1 cellular context compared by ENCODE assay signal in genomic region chr9:21974542-21975409, GRCh38.
TF ChIP-seq lines count a peak whose summit lies in the region.

No MANE protein-coding gene starts in this region.

TF ChIP-seq in HepG2, 621 proteins besides CTCF, POLR2A, EP300 and RAD21 (continued from another document and continues in another):
- TF ChIP-seq ZNF609 (CRISPR knock-in tag; IDR thresholded peaks at IDR 0.05; ENCODE audit: borderline replicate concordance) = no peak
- TF ChIP-seq ZNF883 (CRISPR knock-in tag; IDR thresholded peaks at IDR 0.05; ENCODE audit: not compliant biosample characterization) = peak; percentile 38
- TF ChIP-seq FOXK1 (CRISPR knock-in tag; IDR thresholded peaks at IDR 0.05; ENCODE audit: borderline replicate concordance, low read depth) = no peak
- TF ChIP-seq HIVEP1 (CRISPR knock-in tag; IDR thresholded peaks at IDR 0.05) = no peak
- no peak for TF ChIP-seq HNF4A (CRISPR knock-in tag; IDR thresholded peaks at IDR 0.05)
- no peak for TF ChIP-seq ARNTL (CRISPR knock-in tag; IDR thresholded peaks at IDR 0.05)
- TF ChIP-seq ATF2 (CRISPR knock-in tag; IDR thresholded peaks at IDR 0.05) = no peak
- no peak for TF ChIP-seq ZNF614 (CRISPR knock-in tag; IDR thresholded peaks at IDR 0.05; ENCODE audit: borderline replicate concordance)
- TF ChIP-seq HMG20A (CRISPR knock-in tag; IDR thresholded peaks at IDR 0.05; ENCODE audit: borderline replicate concordance) = no peak
- no peak for TF ChIP-seq FOSL1 (CRISPR knock-in tag; IDR thresholded peaks at IDR 0.05; ENCODE audit: borderline replicate concordance)
- no peak for TF ChIP-seq ZNF431 (CRISPR knock-in tag; IDR thresholded peaks at IDR 0.05; ENCODE audit: borderline replicate concordance, low read depth)
- no peak for TF ChIP-seq PRPF4 (IDR thresholded peaks at IDR 0.05; ENCODE audit: low read depth, low read length, poor library complexity, severe bottlenecking)
- TF ChIP-seq ZNF547 (CRISPR knock-in tag; IDR thresholded peaks at IDR 0.05) = peak; percentile 61
- no peak for TF ChIP-seq ZKSCAN8 (CRISPR knock-in tag; IDR thresholded peaks at IDR 0.05; ENCODE audit: borderline replicate concordance)
- no peak for TF ChIP-seq ZNF616 (CRISPR knock-in tag; IDR thresholded peaks at IDR 0.05; ENCODE audit: low read depth)
- 0 out of 2 replicates have a peak, but pooled peaks have one; percentile 42 for TF ChIP-seq ZNF564 (CRISPR knock-in tag; IDR thresholded peaks at IDR 0.05)
- TF ChIP-seq SP4 (CRISPR knock-in tag; IDR thresholded peaks at IDR 0.05) = 0 out of 2 replicates have a peak, but pooled peaks have one; percentile 28
- 0 out of 2 replicates have a peak, but pooled peaks have one; percentile 28 for TF ChIP-seq ZBTB46 (CRISPR knock-in tag; IDR thresholded peaks at IDR 0.05; ENCODE audit: borderline replicate concordance)
- no peak for TF ChIP-seq AHR (CRISPR knock-in tag; IDR thresholded peaks at IDR 0.05)
- TF ChIP-seq CHCHD3 (CRISPR knock-in tag; IDR thresholded peaks at IDR 0.05) = no peak
- TF ChIP-seq ZXDC (CRISPR knock-in tag; IDR thresholded peaks at IDR 0.05) = no peak
- TF ChIP-seq ZNF101 (CRISPR knock-in tag; IDR thresholded peaks at IDR 0.05; ENCODE audit: borderline replicate concordance, low read depth) = no peak
- TF ChIP-seq TEF (CRISPR knock-in tag; IDR thresholded peaks at IDR 0.05) = no peak
- TF ChIP-seq MED1 (CRISPR knock-in tag; IDR thresholded peaks at IDR 0.05) = no peak
- TF ChIP-seq ZFX (CRISPR knock-in tag; IDR thresholded peaks at IDR 0.05; ENCODE audit: low read depth) = no peak
- no peak for TF ChIP-seq CBX2 (IDR thresholded peaks at IDR 0.05; ENCODE audit: low read depth, low read length)
- 0 out of 2 replicates have a peak, but pooled peaks have one; percentile 8 for TF ChIP-seq CBX2 (CRISPR knock-in tag; IDR thresholded peaks at IDR 0.05; ENCODE audit: low read depth)
- TF ChIP-seq ZFP90 (CRISPR knock-in tag; IDR thresholded peaks at IDR 0.05; ENCODE audit: borderline replicate concordance) = no peak
- no peak for TF ChIP-seq KLF6 (CRISPR knock-in tag; IDR thresholded peaks at IDR 0.05)
- no peak for TF ChIP-seq HOMEZ (CRISPR knock-in tag; IDR thresholded peaks at IDR 0.05; ENCODE audit: low read depth)
- peak; percentile 54; the same call in 1 of the 2 replicates for TF ChIP-seq KDM2A (CRISPR knock-in tag; IDR thresholded peaks at IDR 0.05; ENCODE audit: borderline replicate concordance, low read depth)
- no peak for TF ChIP-seq ETS1 (CRISPR knock-in tag; IDR thresholded peaks at IDR 0.05)
- no peak; the same call in 1 of the 2 replicates for TF ChIP-seq ATF7-NPFF (CRISPR knock-in tag; IDR thresholded peaks at IDR 0.05; ENCODE audit: low read depth)
- TF ChIP-seq BCLAF1 (IDR thresholded peaks at IDR 0.05) = no peak
- TF ChIP-seq UBTF (CRISPR knock-in tag; IDR thresholded peaks at IDR 0.05) = peak; percentile 79
- TF ChIP-seq NFATC3 (CRISPR knock-in tag; IDR thresholded peaks at IDR 0.05) = no peak
- no peak for TF ChIP-seq FOXA3 (CRISPR knock-in tag; IDR thresholded peaks at IDR 0.05)
- TF ChIP-seq ZBTB38 (CRISPR knock-in tag; IDR thresholded peaks at IDR 0.05) = no peak
